ENCODE assay signal across 10 cellular contexts in the genomic region with DNA sequence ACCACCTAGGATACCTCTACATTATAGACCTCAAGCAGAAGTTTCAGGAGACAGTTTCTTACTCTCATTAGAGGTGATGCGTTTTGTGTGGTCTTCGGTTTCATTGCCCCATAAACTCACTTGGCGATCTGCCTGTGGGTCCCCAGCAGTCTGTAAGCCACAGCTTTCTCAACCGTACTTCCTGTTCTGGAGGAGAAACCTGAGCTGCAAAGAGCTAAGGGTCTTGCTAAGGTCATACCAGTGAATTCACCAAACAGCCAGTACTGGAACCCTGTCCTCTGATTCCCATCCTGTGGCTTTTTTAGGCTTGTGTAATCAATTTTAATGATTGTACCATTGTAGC.
DNase-seq lines count a peak whose midpoint lies in the region; ATAC-seq and TF ChIP-seq lines count a peak whose summit lies in the region.
"Had no signal": no experiment of that assay in that cellular context is flagged by ENCODE, and none has a peak within 500 bp of the region (broad histone marks: within the 10 kb centered on the region; RNA-seq: fewer than 3 reads in every experiment).

No MANE protein-coding gene starts in this region.

- no peaks in the 10 kb centered on the region for H3K36me3 ChIP-seq in brain microvascular endothelial cell (replicated peaks)
- H3K36me3 ChIP-seq: thoracic aorta had no signal

- in situ Hi-C loops in brain microvascular endothelial cell (cut with HindIII; ENCODE audit: low pct_ligation_motif_present, low sequenced_read_pairs): no loop called here

- H3K4me3 ChIP-seq in brain microvascular endothelial cell (ENCODE audit: low read depth, low read length): no peak overlapping the region
- H3K4me3 ChIP-seq: thoracic aorta had no signal

- peak; percentile 39 for DNase-seq in stimulated activated CD4-positive, alpha-beta T cell treated with anti-CD3 and anti-CD28 coated beads, Interleukin-15, amount 100 ng/mL, for 24 hours
- DNase-seq in stimulated activated CD4-positive, alpha-beta T cell treated with anti-CD3 and anti-CD28 coated beads, Interleukin-1b, Interleukin-23, amount 100 ng/mL, for 48 hours: no peak
- DNase-seq in NCI-H2081 treated with DMSO at 0.1 percent for 48 hours (lab: John Stamatoyannopoulos, UW): peak; percentile 7
- DNase-seq in brain microvascular endothelial cell: peak; percentile 46
- peak; percentile 32 for DNase-seq in ureter (ENCODE audit: low spot score)
- no peak for DNase-seq in NCI-H128 (lab: John Stamatoyannopoulos, UW; ENCODE audit: unreplicated experiment)
- no peak for DNase-seq in substantia nigra (lab: John Stamatoyannopoulos, UW)
- DNase-seq: NCI-H1436 treated with DMSO at 0.1 percent for 48 hours had no signal

- no peak for TF ChIP-seq CTCF in brain microvascular endothelial cell (IDR thresholded peaks at IDR 0.05; ENCODE audit: low read depth, low read length, missing control alignments)

- H3K27me3 ChIP-seq in brain microvascular endothelial cell (replicated peaks): no peaks in the 10 kb centered on the region

- no peak for ATAC-seq in HG03439 (IDR thresholded peaks at IDR 0.05; ENCODE audit: unreplicated experiment)

- H3K27ac ChIP-seq in brain microvascular endothelial cell (no peak overlapping the region), substantia nigra (ENCODE audit: low read depth, low read length, poor library complexity, severe bottlenecking) (no peak overlapping the region)
- H3K27ac ChIP-seq: thoracic aorta had no signal

Comparison
In these comparisons a context has a peak if more than half of its experiments do, and no peak if none do; other contexts are left out.
1. DNase-seq: peak in stimulated activated CD4-positive, alpha-beta T cell treated with anti-CD3 and anti-CD28 coated beads, Interleukin-15, amount 100 ng/mL, for 24 hours (single experiment), NCI-H2081 treated with DMSO at 0.1 percent for 48 hours (single experiment), brain microvascular endothelial cell (single experiment) and ureter (single experiment); none in stimulated activated CD4-positive, alpha-beta T cell treated with anti-CD3 and anti-CD28 coated beads, Interleukin-1b, Interleukin-23, amount 100 ng/mL, for 48 hours (single experiment), NCI-H128 (single experiment) and substantia nigra (0 of 49).